ENCODE assay signal across 1 cellular context in genomic region chr17:16459271-16459670, GRCh38.
TF ChIP-seq lines count a peak whose summit lies in the region.

No MANE protein-coding gene starts in this region.

TF ChIP-seq in HCT116, 20 proteins besides CTCF, POLR2A, EP300 and RAD21 (continued from another document):
- no peak for TF ChIP-seq EZH2phosphoT487 (IDR thresholded peaks at IDR 0.05; ENCODE audit: borderline replicate concordance)
- TF ChIP-seq SRF (IDR thresholded peaks at IDR 0.05; ENCODE audit: low read depth): no peak
- no peak for TF ChIP-seq ZBTB33 (IDR thresholded peaks at IDR 0.05; ENCODE audit: extremely low read depth, insufficient replicate concordance, low read length)
